ENCODE assay signal across 8 cellular contexts in the genomic region with DNA sequence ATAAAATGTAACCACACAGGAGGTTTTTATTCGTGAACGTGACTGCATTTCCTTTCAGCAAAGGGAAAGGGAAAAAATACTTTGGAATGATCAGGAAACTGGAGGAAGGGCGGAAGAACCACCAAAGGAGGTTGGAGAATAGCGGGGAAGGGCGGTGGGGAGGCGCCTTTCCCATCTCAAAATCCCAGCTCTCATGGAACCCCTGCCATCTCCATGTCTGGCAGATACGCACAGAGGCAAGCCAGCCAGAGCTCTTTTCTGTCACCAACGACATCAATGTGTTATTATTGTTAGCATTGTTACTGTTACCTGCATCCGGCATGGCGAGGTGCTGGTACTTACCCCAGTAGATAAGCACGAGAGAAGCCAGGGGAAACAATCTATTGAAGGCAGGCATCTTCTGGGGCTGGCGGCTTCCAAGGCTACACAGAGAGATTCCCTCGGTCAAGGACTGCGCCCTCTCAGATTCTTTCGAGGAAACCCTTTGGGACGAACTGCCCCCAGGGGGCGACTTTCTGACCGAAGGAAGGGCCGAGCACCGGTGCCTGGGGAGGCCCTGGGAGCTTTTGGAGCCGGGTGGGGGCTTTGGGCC. TPM values are rescaled to one million over a fixed set of nuclear protein-coding genes. Genes with fewer than 3 reads are reported as not detected.
DNase-seq lines count a peak whose midpoint lies in the region; ATAC-seq and TF ChIP-seq lines count a peak whose summit lies in the region.

No MANE protein-coding gene starts in this region.

- no peak overlapping the region for H3K27ac Mint-ChIP-seq in T-helper 2 cell treated with Interferon-gamma antibody and Interleukin-4, amounts not matched to agents 5 μg/mL and 100 μg/mL, for 36 hours

- intact Hi-C loops in heart left ventricle (cut with DNase I): no loop called here

- no peaks in the 10 kb centered on the region for H3K36me3 Mint-ChIP-seq in T-helper 2 cell treated with Interferon-gamma antibody and Interleukin-4, amounts not matched to agents 5 μg/mL and 100 μg/mL, for 36 hours (ENCODE audit: low read depth)

- ATAC-seq in heart left ventricle: peak in 1 of 4 donors; percentile 3
- no peak for ATAC-seq in HG03469 (IDR thresholded peaks at IDR 0.05; ENCODE audit: unreplicated experiment)

- peaks cover 56% of the 10 kb centered on the region for H3K27me3 Mint-ChIP-seq in T-helper 2 cell treated with Interferon-gamma antibody and Interleukin-4, amounts not matched to agents 5 μg/mL and 100 μg/mL, for 36 hours (ENCODE audit: low read depth)

- H3F3A ChIP-seq in smooth muscle cell (ENCODE audit: low read depth): peaks cover 3% of the 10 kb centered on the region

- peak overlapping the region; percentile 49 for H3K4me3 Mint-ChIP-seq in T-helper 2 cell treated with Interferon-gamma antibody and Interleukin-4, amounts not matched to agents 5 μg/mL and 100 μg/mL, for 36 hours

- H3K27me3 ChIP-seq in heart left ventricle (peaks cover 0 to 45% (median 0%) of the 10 kb centered on the region in 9 donors), smooth muscle cell (ENCODE audit: low read depth) (peaks cover 42% of the 10 kb centered on the region)

- H3K4me1 Mint-ChIP-seq in T-helper 2 cell treated with Interferon-gamma antibody and Interleukin-4, amounts not matched to agents 5 μg/mL and 100 μg/mL, for 36 hours (ENCODE audit: low read depth): no peaks in the 10 kb centered on the region

- no peaks in the 10 kb centered on the region for H3K79me2 ChIP-seq in smooth muscle cell (ENCODE audit: low read depth)

- TF ChIP-seq POLR2A in heart left ventricle (IDR thresholded peaks at IDR 0.05) (no peak), erythroblast (IDR thresholded peaks at IDR 0.05; ENCODE audit: low read length) (no peak)

- H3K4me3 ChIP-seq in SK-N-MC (peak overlapping the region; percentile 82), heart left ventricle (peak overlapping the region; percentile 47 to 77 (median 66)), smooth muscle cell (peak overlapping the region; percentile 75)

- H3K9ac ChIP-seq in SK-N-MC (ENCODE audit: insufficient read length) (no peak overlapping the region), smooth muscle cell (ENCODE audit: low read depth) (no peak overlapping the region)

- 5 to 10% (median 8%) methylated on average over 12 to 21 of the region's 21 CpGs for WGBS in heart left ventricle, 4 donors
- 18% methylated on average over 21 of the region's 21 CpGs for WGBS in smooth muscle cell (ENCODE audit: low lambda C conversion rate)

- no peak for DNase-seq in T-helper 2 cell treated with Interferon-gamma antibody and Interleukin-4, amounts not matched to agents 5 μg/mL and 100 μg/mL, for 36 hours (ENCODE audit: low spot score)
- DNase-seq in T-helper 2 cell (no peak), SK-N-MC (ENCODE audit: low read depth, low spot score) (no peak), heart left ventricle (no peak), smooth muscle cell (lab: John Stamatoyannopoulos, UW; ENCODE audit: unreplicated experiment) (no peak), erythroblast (lab: John Stamatoyannopoulos, UW) (no peak)
- no peak for DNase-seq in activated CD4-positive, alpha-beta T cell treated with anti-CD3 and anti-CD28 coated beads, Interleukin-2, amount 50 U/mL, for 48 hours

- no peaks in the 10 kb centered on the region for H3K36me3 ChIP-seq in SK-N-MC (ENCODE audit: insufficient read depth, low read length)
- no peaks in the 10 kb centered on the region for H3K36me3 ChIP-seq in heart left ventricle
- H3K36me3 ChIP-seq in smooth muscle cell (ENCODE audit: low read depth): no peaks in the 10 kb centered on the region

- no peaks in the 10 kb centered on the region for H4K20me1 ChIP-seq in smooth muscle cell (ENCODE audit: low read depth)

- H3K4me1 ChIP-seq in heart left ventricle (peaks cover 0 to 27% (median 13%) of the 10 kb centered on the region in 12 donors), smooth muscle cell (ENCODE audit: low read depth) (no peaks in the 10 kb centered on the region)

- no peak overlapping the region for H3K27ac ChIP-seq in SK-N-MC
- H3K27ac ChIP-seq in heart left ventricle: peak overlapping the region in 5 of 12 donors; percentile 63 to 80 (median 75)
- no peak overlapping the region for H3K27ac ChIP-seq in smooth muscle cell (ENCODE audit: low read depth)

- H2AFZ ChIP-seq in smooth muscle cell (ENCODE audit: low read depth): no peak overlapping the region

- no peaks in the 10 kb centered on the region for H3K9me3 ChIP-seq in SK-N-MC (ENCODE audit: low read depth, low read length)
- H3K9me3 ChIP-seq in heart left ventricle: no peaks in the 10 kb centered on the region
- H3K9me3 ChIP-seq in smooth muscle cell (replicated peaks; ENCODE audit: low read depth): no peaks in the 10 kb centered on the region

- H3K9me3 Mint-ChIP-seq in T-helper 2 cell treated with Interferon-gamma antibody and Interleukin-4, amounts not matched to agents 5 μg/mL and 100 μg/mL, for 36 hours: peaks cover 1% of the 10 kb centered on the region

- peak overlapping the region; percentile 96 for H3K4me2 ChIP-seq in smooth muscle cell

- peak in 3 of 12 donors; percentile 9 to 34 (median 18) for TF ChIP-seq CTCF in heart left ventricle (IDR thresholded peaks at IDR 0.05)
- no peak for TF ChIP-seq CTCF in smooth muscle cell (IDR thresholded peaks at IDR 0.05; ENCODE audit: borderline replicate concordance, insufficient read depth, poor library complexity, severe bottlenecking)

RNA-seq across cellular contexts. Expression of gene SCN3B, which starts 0.9 kb away (rescaled TPM):
- total RNA-seq in heart left ventricle: 1 to 10 TPM in 5 of 9 donors, under 1 TPM in 4; 0.63 to 3.8 (median 1.2) TPM
- polyA plus RNA-seq in heart left ventricle: under 1 TPM; 0.69 to 0.75 TPM
- under 0.01 TPM in 2 replicates for total RNA-seq in smooth muscle cell
- polyA plus RNA-seq in smooth muscle cell: 0.23 and 0.46 TPM in 2 replicates
